ENCODE assay signal across 36 cellular contexts in the genomic region with DNA sequence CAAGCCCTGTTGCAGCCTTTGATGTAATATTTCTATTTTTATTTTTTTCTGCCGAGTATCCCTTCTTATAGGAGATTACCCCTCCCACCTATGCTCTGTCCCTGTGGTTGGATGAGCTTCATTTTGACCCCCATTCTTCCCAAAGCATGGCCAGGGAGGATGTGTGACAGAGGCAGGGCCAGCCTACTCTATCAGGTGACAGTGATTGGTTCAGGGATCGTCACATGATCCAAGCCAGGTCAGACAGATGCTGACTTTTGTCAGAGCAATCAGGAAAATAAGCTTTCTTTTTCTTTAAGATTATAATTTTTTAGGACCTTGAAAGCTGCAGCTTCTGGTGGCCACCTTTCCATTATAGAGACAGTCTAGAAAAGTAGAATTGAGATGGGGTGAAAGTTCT.
"Had no signal": no experiment of that assay in that cellular context is flagged by ENCODE, and none has a peak within 500 bp of the region (broad histone marks: within the 10 kb centered on the region; RNA-seq: fewer than 3 reads in every experiment).

No MANE protein-coding gene starts in this region.

- H3K9me3 Mint-ChIP-seq: activated T-helper 2 cell treated with anti-CD3 and anti-CD28 coated beads, Interferon-gamma antibody, Interleukin-2, Interleukin-4, amounts not matched to agents 10 μg/mL and 5 μg/mL and 100 μg/mL, durations not matched to agents 14 hours and 24 hours and 36 hours; T-helper 2 cell treated with Interferon-gamma antibody and Interleukin-4, amounts not matched to agents 5 μg/mL and 100 μg/mL, for 36 hours had no signal

- FAIRE-seq: astrocyte, TTC549 had no signal

- H3K4me3 ChIP-seq: adrenal gland, body of pancreas, breast epithelium had no signal

- H3K27ac Mint-ChIP-seq: activated CD4-positive, alpha-beta memory T cell treated with anti-CD3 and anti-CD28 coated beads, Interleukin-2, amount 10 ng/mL, durations not matched to agents 7 days and 5 days; activated CD4-positive, alpha-beta T cell treated with anti-CD3 and anti-CD28 coated beads for 36 hours; activated CD4-positive, alpha-beta T cell treated with anti-CD3 and anti-CD28 coated beads, Interleukin-2, amount 10 ng/mL, durations not matched to agents 7 days and 5 days; activated CD8-positive, alpha-beta memory T cell treated with anti-CD3 and anti-CD28 coated beads, Interleukin-2, amount 10 ng/mL, durations not matched to agents 7 days and 5 days; activated CD8-positive, alpha-beta T cell treated with anti-CD3 and anti-CD28 coated beads, Interleukin-2, amount 10 ng/mL, durations not matched to agents 7 days and 5 days; activated naive CD4-positive, alpha-beta T cell treated with anti-CD3 and anti-CD28 coated beads for 36 hours; activated naive CD4-positive, alpha-beta T cell treated with anti-CD3 and anti-CD28 coated beads, Interleukin-2, amount 50 U/mL, for 72 hours; activated naive CD8-positive, alpha-beta T cell treated with anti-CD3 and anti-CD28 coated beads for 36 hours; activated T-cell treated with anti-CD3 and anti-CD28 coated beads, Interleukin-2, amount 50 U/mL, for 24 hours; activated T-helper 2 cell treated with anti-CD3 and anti-CD28 coated beads, Interferon-gamma antibody, Interleukin-2, Interleukin-4, amounts not matched to agents 10 μg/mL and 5 μg/mL and 100 μg/mL, durations not matched to agents 14 hours and 24 hours and 36 hours; T-helper 1 cell treated with Interleukin-12 subunit alpha and Interleukin-12 subunit beta and Interleukin-4 antibody, amounts not matched to agents 30 μg/mL and 1 μg/mL, for 36 hours; T-helper 2 cell treated with Interferon-gamma antibody and Interleukin-4, amounts not matched to agents 5 μg/mL and 100 μg/mL, for 36 hours had no signal

- H3K4me3 Mint-ChIP-seq: activated CD4-positive, alpha-beta memory T cell treated with anti-CD3 and anti-CD28 coated beads, Interleukin-2, amount 10 ng/mL, durations not matched to agents 7 days and 5 days; activated CD4-positive, alpha-beta T cell treated with anti-CD3 and anti-CD28 coated beads for 36 hours; activated CD4-positive, alpha-beta T cell treated with anti-CD3 and anti-CD28 coated beads, Interleukin-2, amount 10 ng/mL, durations not matched to agents 7 days and 5 days; activated CD8-positive, alpha-beta memory T cell treated with anti-CD3 and anti-CD28 coated beads, Interleukin-2, amount 10 ng/mL, durations not matched to agents 7 days and 5 days; activated CD8-positive, alpha-beta T cell treated with anti-CD3 and anti-CD28 coated beads, Interleukin-2, amount 10 ng/mL, durations not matched to agents 7 days and 5 days; activated naive CD4-positive, alpha-beta T cell treated with anti-CD3 and anti-CD28 coated beads for 36 hours; activated naive CD8-positive, alpha-beta T cell treated with anti-CD3 and anti-CD28 coated beads for 36 hours; activated T-cell treated with anti-CD3 and anti-CD28 coated beads, Interleukin-2, amount 50 U/mL, for 24 hours; T-helper 1 cell treated with Interleukin-12 subunit alpha and Interleukin-12 subunit beta and Interleukin-4 antibody, amounts not matched to agents 30 μg/mL and 1 μg/mL, for 36 hours; T-helper 2 cell treated with Interferon-gamma antibody and Interleukin-4, amounts not matched to agents 5 μg/mL and 100 μg/mL, for 36 hours had no signal

- H3K36me3 Mint-ChIP-seq: activated CD8-positive, alpha-beta memory T cell treated with anti-CD3 and anti-CD28 coated beads, Interleukin-2, amount 10 ng/mL, durations not matched to agents 7 days and 5 days; activated naive CD4-positive, alpha-beta T cell treated with anti-CD3 and anti-CD28 coated beads, Interleukin-2, amount 50 U/mL, for 72 hours; activated naive CD8-positive, alpha-beta T cell treated with anti-CD3 and anti-CD28 coated beads for 36 hours had no signal

- H3K4me1 Mint-ChIP-seq: activated CD4-positive, alpha-beta memory T cell treated with anti-CD3 and anti-CD28 coated beads, Interleukin-2, amount 10 ng/mL, durations not matched to agents 7 days and 5 days; activated CD4-positive, alpha-beta T cell treated with anti-CD3 and anti-CD28 coated beads for 36 hours; activated CD4-positive, alpha-beta T cell treated with anti-CD3 and anti-CD28 coated beads, Interleukin-2, amount 10 ng/mL, durations not matched to agents 7 days and 5 days; activated CD8-positive, alpha-beta memory T cell treated with anti-CD3 and anti-CD28 coated beads, Interleukin-2, amount 10 ng/mL, durations not matched to agents 7 days and 5 days; activated naive CD8-positive, alpha-beta T cell treated with anti-CD3 and anti-CD28 coated beads for 36 hours had no signal

- H3K36me3 ChIP-seq: adrenal gland, brain microvascular endothelial cell, breast epithelium had no signal

- H3K9me3 ChIP-seq: adrenal gland, body of pancreas, breast epithelium had no signal

- ATAC-seq: activated CD4-positive, alpha-beta T cell treated with anti-CD3 and anti-CD28 coated beads for 36 hours; activated CD4-positive, CD25-positive, alpha-beta regulatory T cell treated with anti-CD3 and anti-CD28 coated beads, Interleukin-2, amount 50 U/mL, for 24 hours; activated CD8-positive, alpha-beta memory T cell treated with anti-CD3 and anti-CD28 coated beads, Interleukin-2, amount 10 ng/mL, durations not matched to agents 7 days and 5 days; activated CD8-positive, alpha-beta T cell treated with anti-CD3 and anti-CD28 coated beads, Interleukin-2, amount 10 ng/mL, durations not matched to agents 7 days and 5 days; activated naive CD4-positive, alpha-beta T cell treated with anti-CD3 and anti-CD28 coated beads, Interleukin-2, amount 50 U/mL, for 72 hours; body of pancreas had no signal

- DNase-seq: activated CD4-positive, alpha-beta memory T cell treated with anti-CD3 and anti-CD28 coated beads, Interleukin-2, amount 10 ng/mL, durations not matched to agents 7 days and 5 days; activated CD4-positive, alpha-beta T cell treated with anti-CD3 and anti-CD28 coated beads for 1 hour; activated CD4-positive, alpha-beta T cell treated with anti-CD3 and anti-CD28 coated beads for 36 hours; activated CD4-positive, alpha-beta T cell treated with anti-CD3 and anti-CD28 coated beads for 48 hours; activated CD4-positive, alpha-beta T cell treated with anti-CD3 and anti-CD28 coated beads, Interleukin-2, amount 10 ng/mL, durations not matched to agents 7 days and 5 days; activated CD4-positive, alpha-beta T cell treated with anti-CD3 and anti-CD28 coated beads, Interleukin-2, amount 50 U/mL, for 48 hours; activated CD4-positive, CD25-positive, alpha-beta regulatory T cell; activated CD8-positive, alpha-beta memory T cell treated with anti-CD3 and anti-CD28 coated beads for 24 hours; activated CD8-positive, alpha-beta memory T cell treated with anti-CD3 and anti-CD28 coated beads, Interleukin-2, amount 10 ng/mL, durations not matched to agents 7 days and 5 days; activated CD8-positive, alpha-beta memory T cell treated with anti-CD3 and anti-CD28 coated beads, Interleukin-2, amount 50 U/mL, for 48 hours; activated CD8-positive, alpha-beta T cell treated with anti-CD3 and anti-CD28 coated beads, Interleukin-2, amount 10 ng/mL, durations not matched to agents 7 days and 5 days; activated effector memory CD4-positive, alpha-beta T cell treated with Interleukin-2 at 50 U/mL for 16 hours; activated gamma-delta T cell; activated naive CD4-positive, alpha-beta T cell treated with anti-CD3 and anti-CD28 coated beads for 36 hours; activated naive CD4-positive, alpha-beta T cell treated with anti-CD3 and anti-CD28 coated beads, Interleukin-2, amount 50 U/mL, for 16 hours; activated naive CD8-positive, alpha-beta T cell treated with anti-CD3 and anti-CD28 coated beads for 36 hours; activated T-cell treated with anti-CD3 and anti-CD28 coated beads, Interleukin-2, amount 50 U/mL, for 24 hours; activated T-cell treated with anti-CD3 and anti-CD28 coated beads, Interleukin-2, amount 50 U/mL, for 48 hours; adrenal gland; amniotic stem cell; aorta; body of pancreas; brain microvascular endothelial cell; central memory CD4-positive, alpha-beta T cell; T-helper 1 cell; T-helper 2 cell; T-helper 9 cell had no signal

- H3K27ac ChIP-seq: adrenal gland, body of pancreas, brain microvascular endothelial cell, breast epithelium, VCaP had no signal

- H3K27me3 ChIP-seq: adrenal gland, body of pancreas, brain microvascular endothelial cell, breast epithelium had no signal

- H3K4me1 ChIP-seq: adrenal gland, body of pancreas, breast epithelium had no signal

- H3K27me3 Mint-ChIP-seq: activated CD4-positive, alpha-beta memory T cell treated with anti-CD3 and anti-CD28 coated beads, Interleukin-2, amount 10 ng/mL, durations not matched to agents 7 days and 5 days; activated CD4-positive, alpha-beta T cell treated with anti-CD3 and anti-CD28 coated beads for 36 hours; activated CD4-positive, alpha-beta T cell treated with anti-CD3 and anti-CD28 coated beads, Interleukin-2, amount 10 ng/mL, durations not matched to agents 7 days and 5 days; activated CD8-positive, alpha-beta memory T cell treated with anti-CD3 and anti-CD28 coated beads, Interleukin-2, amount 10 ng/mL, durations not matched to agents 7 days and 5 days; activated naive CD8-positive, alpha-beta T cell treated with anti-CD3 and anti-CD28 coated beads for 36 hours; activated T-cell treated with anti-CD3 and anti-CD28 coated beads, Interleukin-2, amount 50 U/mL, for 24 hours had no signal
